Comparison of ENCODE assay signal across 25 cellular contexts in genomic region chr3:164515256-164515655, GRCh38.
"Had no signal": no experiment of that assay in that cellular context is flagged by ENCODE, and none has a peak within 500 bp of the region (broad histone marks: within the 10 kb centered on the region; RNA-seq: fewer than 3 reads in every experiment).

No MANE protein-coding gene starts in this region.

- H3K4me3 ChIP-seq: K562 had no signal

- H3K4me1 Mint-ChIP-seq: IgD-negative memory B cell had no signal

- FAIRE-seq: HTR-8/SVneo, K562 had no signal

- H3K4me3 Mint-ChIP-seq: IgD-negative memory B cell had no signal

- DNase-seq: Kasumi-1, MV-4-11, NCI-H1048, NCI-H1105, NCI-H1417 treated with DMSO at 0.1 percent for 48 hours, NCI-H146, NCI-H1694 treated with DMSO at 0.1 percent for 48 hours, NCI-H1930, NCI-H2081, NCI-H2107, NCI-H2227 treated with DMSO at 0.1 percent for 48 hours, NCI-H510A, NCI-H524 treated with DMSO at 0.1 percent for 48 hours, NCI-H69, NCI-H774, PC-3, SHP77, SK-N-SH had no signal

- H3K4me2 ChIP-seq: KMS-11, SK-N-SH had no signal

- H3K27ac Mint-ChIP-seq: IgD-negative memory B cell had no signal

- H3K9me2 ChIP-seq: SK-N-SH had no signal

- H3K36me3 Mint-ChIP-seq: IgD-negative memory B cell had no signal

- H3K27ac ChIP-seq: HL-60, KMS-11, RWPE1 had no signal

- ATAC-seq: K562, Panc1, PC-3 had no signal

- H3K9me3 ChIP-seq: SK-N-SH had no signal

- H3K9ac ChIP-seq: KMS-11, SK-N-SH had no signal
